In genomic region chr20:5714261-5715041, GRCh38 we compare ENCODE assay signal across 8 cellular contexts. TPM values are rescaled to one million over a fixed set of nuclear protein-coding genes. Genes with fewer than 3 reads are reported as not detected.
A peak's percentile ranks its signal among the peaks of the same experiment; 100 is the strongest.
DNase-seq lines count a peak whose midpoint lies in the region; ATAC-seq and TF ChIP-seq lines count a peak whose summit lies in the region.

No MANE protein-coding gene starts in this region.

- H3K79me2 ChIP-seq in DND-41 (ENCODE audit: insufficient read depth, low read length) (no peaks in the 10 kb centered on the region), OCI-LY1 (ENCODE audit: insufficient read depth, low read length) (no peaks in the 10 kb centered on the region)

- no peaks in the 10 kb centered on the region for H3K9me2 ChIP-seq in OCI-LY1 (ENCODE audit: low read depth, low read length)

- H2AFZ ChIP-seq in DND-41 (ENCODE audit: low read depth, low read length), result no peak overlapping the region
- H2AFZ ChIP-seq in OCI-LY1 (ENCODE audit: low read length), result no peak overlapping the region

- no peak overlapping the region for H3K4me3 ChIP-seq in DND-41 (ENCODE audit: low read depth in 1 of 2, low read length in 2 of 2)
- H3K4me3 ChIP-seq in OCI-LY1 (ENCODE audit: low read depth, low read length, poor library complexity, severe bottlenecking), result no peak overlapping the region
- H3K4me3 ChIP-seq in lower lobe of right lung, result no peak overlapping the region

- DNase-seq in DND-41 (peak; percentile 59), lower lobe of right lung (no peak), anterior cingulate cortex (lab: John Stamatoyannopoulos, UW) (no peak)
- peak; percentile 63 for DNase-seq in activated naive CD4-positive, alpha-beta T cell treated with Interleukin-2 at 50 U/mL for 16 hours

- H3K4me1 ChIP-seq in DND-41 (ENCODE audit: insufficient read depth, low read length), result peaks cover 8% of the 10 kb centered on the region
- H3K4me1 ChIP-seq in OCI-LY1 (ENCODE audit: insufficient read depth, low read length, severe bottlenecking), result peaks cover 29% of the 10 kb centered on the region
- H3K4me1 ChIP-seq in lower lobe of right lung, result peaks cover 10% of the 10 kb centered on the region

- H3K9me3 ChIP-seq in DND-41 (ENCODE audit: insufficient read depth, low read length, severe bottlenecking) (no peaks in the 10 kb centered on the region), OCI-LY1 (ENCODE audit: low read length) (peaks cover 3% of the 10 kb centered on the region; the same call in 1 of the 2 replicates), lower lobe of right lung (peaks cover 11% of the 10 kb centered on the region)

- H4K20me1 ChIP-seq in DND-41 (ENCODE audit: insufficient read depth, low read length) (no peaks in the 10 kb centered on the region), OCI-LY1 (ENCODE audit: insufficient read depth, low read length) (no peaks in the 10 kb centered on the region)

- H3K27me3 ChIP-seq in DND-41 (ENCODE audit: insufficient read depth, low read length, poor library complexity), result peaks cover 6% of the 10 kb centered on the region
- no peaks in the 10 kb centered on the region for H3K27me3 ChIP-seq in OCI-LY1 (ENCODE audit: insufficient read depth, low read length)
- no peaks in the 10 kb centered on the region for H3K27me3 ChIP-seq in lower lobe of right lung (ENCODE audit: low read depth)

- H3K9ac ChIP-seq in DND-41 (ENCODE audit: low read depth, low read length) (no peak overlapping the region), OCI-LY1 (ENCODE audit: low read length) (peak overlapping the region; percentile 0; the same call in 1 of the 2 replicates)

- intact Hi-C loops in lower lobe of right lung (cut with DNase I), result no loop called here

- TF ChIP-seq CTCF in DND-41 (IDR thresholded peaks at IDR 0.05; ENCODE audit: borderline replicate concordance, extremely low read depth, low read length, poor library complexity, severe bottlenecking), result no peak
- TF ChIP-seq CTCF in OCI-LY1 (IDR thresholded peaks at IDR 0.05; ENCODE audit: low read length), result no peak
- TF ChIP-seq CTCF in lower lobe of right lung (IDR thresholded peaks at IDR 0.05), result no peak

- H3F3A ChIP-seq in OCI-LY1 (ENCODE audit: insufficient read depth, low read length), result no peaks in the 10 kb centered on the region

- no peak overlapping the region for H3K4me2 ChIP-seq in DND-41 (ENCODE audit: insufficient read depth, low read length)
- peak overlapping the region; percentile 25; the same call in 1 of the 2 replicates for H3K4me2 ChIP-seq in OCI-LY1 (ENCODE audit: low read length)

- ATAC-seq in DND-41 (ENCODE audit: insufficient read depth, low read depth), result peak; percentile 92
- peak; percentile 77 to 87 for ATAC-seq in lower lobe of right lung
- ATAC-seq in GM19455 (IDR thresholded peaks at IDR 0.05; ENCODE audit: unreplicated experiment), result no peak
- no peak for ATAC-seq in HG02763 (IDR thresholded peaks at IDR 0.05; ENCODE audit: unreplicated experiment)
- ATAC-seq in HG03196 (IDR thresholded peaks at IDR 0.05; ENCODE audit: unreplicated experiment), result no peak

- no peaks in the 10 kb centered on the region for H3K36me3 ChIP-seq in DND-41 (ENCODE audit: insufficient read depth, low read length)
- H3K36me3 ChIP-seq in OCI-LY1 (ENCODE audit: insufficient read depth, low read length), result no peaks in the 10 kb centered on the region
- no peaks in the 10 kb centered on the region for H3K36me3 ChIP-seq in lower lobe of right lung

- H3K27ac ChIP-seq in DND-41 (ENCODE audit: low read length) (no peak overlapping the region), OCI-LY1 (ENCODE audit: low read depth, low read length, poor library complexity, severe bottlenecking) (peak overlapping the region; percentile 63), lower lobe of right lung (no peak overlapping the region)

RNA-seq across cellular contexts. Expression of gene SHLD1, which starts 35.8 kb away (rescaled TPM):
- total RNA-seq in lower lobe of right lung, result 6.0 TPM

Comparison
In these comparisons a context has a peak if more than half of its experiments do, and no peak if none do; other contexts are left out.
1. ATAC-seq: peak in DND-41 (single experiment) and lower lobe of right lung (2 of 2); none in GM19455 (single experiment), HG02763 (single experiment) and HG03196 (single experiment).
2. DNase-seq: peak in DND-41 (single experiment) and activated naive CD4-positive, alpha-beta T cell treated with Interleukin-2 at 50 U/mL for 16 hours (single experiment); none in lower lobe of right lung (single experiment) and anterior cingulate cortex (0 of 58).